ENCODE assay signal across 30 cellular contexts in the genomic region with DNA sequence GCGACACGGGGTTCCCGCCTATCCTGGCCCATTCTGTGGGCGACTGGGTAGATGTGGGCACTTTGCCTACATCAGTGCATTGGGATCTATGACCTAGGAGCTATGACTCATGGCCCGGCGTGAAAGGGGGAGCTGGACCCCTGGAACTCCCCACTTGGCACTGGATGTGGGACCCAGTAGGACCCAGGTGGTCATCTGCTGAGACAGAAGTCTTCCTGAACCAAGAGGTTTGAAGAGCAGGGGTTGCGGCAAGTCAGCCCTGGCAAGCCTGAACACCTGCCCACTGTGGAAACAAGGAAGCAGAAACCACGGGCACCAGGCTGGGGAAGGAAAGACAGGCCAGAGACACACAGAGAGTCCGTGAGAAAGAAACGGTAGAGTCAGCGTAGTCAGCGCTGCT.
"Had no signal": no experiment of that assay in that cellular context is flagged by ENCODE, and none has a peak within 500 bp of the region (broad histone marks: within the 10 kb centered on the region; RNA-seq: fewer than 3 reads in every experiment).

No MANE protein-coding gene starts in this region.

- H3K4me1 Mint-ChIP-seq: memory B cell, mesothelial cell of epicardium, naive B cell had no signal

- DNase-seq: effector CD8-positive, alpha-beta T cell; endodermal cell; foreskin fibroblast; gastrocnemius medialis; heart left ventricle; kidney; mucosa of descending colon; naive B cell; nucleus accumbens; stimulated activated CD4-positive, alpha-beta T cell treated with anti-CD3 and anti-CD28 coated beads, Interleukin-12 subunit alpha, Interleukin-12 subunit beta, amount 100 ng/mL, for 4 hours; stimulated activated CD4-positive, alpha-beta T cell treated with anti-CD3 and anti-CD28 coated beads, Interleukin-1b, Interleukin-23, amount 100 ng/mL, for 48 hours; stimulated activated CD4-positive, alpha-beta T cell treated with anti-CD3 and anti-CD28 coated beads, Interleukin-4, amount 100 ng/mL, for 1 hour; stimulated activated CD8-positive, alpha-beta memory T cell treated with anti-CD3 and anti-CD28 coated beads, Interleukin-4, amount 100 ng/mL, for 48 hours; stimulated activated naive CD4-positive, alpha-beta T cell treated with Interleukin-2 at 50 U/mL for 16 hours; stomach; tibial artery had no signal

- H3K4me3 Mint-ChIP-seq: dendritic cell treated with granulocyte-macrophage colony-stimulating factor and Interleukin-4, amounts not matched to agents 40 ng/mL and 50 ng/mL, for 4 days; endodermal cell; memory B cell; mesothelial cell of epicardium; naive B cell; natural killer cell treated with Interleukin-12 subunit alpha and Interleukin-12 subunit beta and Interleukin-15 and Interleukin-18, amount 100 ng/mL, for 72 hours; type B pancreatic cell had no signal

- H3K36me3 Mint-ChIP-seq: memory B cell; mesothelial cell of epicardium; naive B cell; natural killer cell treated with Interleukin-12 subunit alpha and Interleukin-12 subunit beta and Interleukin-15 and Interleukin-18, amount 100 ng/mL, for 72 hours; type B pancreatic cell had no signal

- ATAC-seq: esophagus mucosa, gastrocnemius medialis, heart left ventricle, left lobe of liver, mucosa of descending colon, sciatic nerve had no signal

- H3K27ac ChIP-seq: epithelial cell of prostate, gastrocnemius medialis, heart left ventricle, hepatocyte, prostate gland, right atrium auricular region, stomach, tibial artery had no signal

- H3K27ac Mint-ChIP-seq: dendritic cell treated with granulocyte-macrophage colony-stimulating factor and Interleukin-4, amounts not matched to agents 40 ng/mL and 50 ng/mL, for 4 days; endodermal cell; memory B cell; mesothelial cell of epicardium; naive B cell; natural killer cell treated with Interleukin-12 subunit alpha and Interleukin-12 subunit beta and Interleukin-15 and Interleukin-18, amount 100 ng/mL, for 72 hours; type B pancreatic cell had no signal

- H3K4me3 ChIP-seq: gastrocnemius medialis, heart left ventricle, hepatocyte, lung, mucosa of descending colon, prostate gland, right atrium auricular region, smooth muscle cell, stomach, tibial artery had no signal

- H3K9me3 Mint-ChIP-seq: dendritic cell treated with granulocyte-macrophage colony-stimulating factor and Interleukin-4, amounts not matched to agents 40 ng/mL and 50 ng/mL, for 4 days; endodermal cell; mesothelial cell of epicardium; natural killer cell treated with Interleukin-12 subunit alpha and Interleukin-12 subunit beta and Interleukin-15 and Interleukin-18, amount 100 ng/mL, for 72 hours; type B pancreatic cell had no signal

- H3K27me3 Mint-ChIP-seq: dendritic cell treated with granulocyte-macrophage colony-stimulating factor and Interleukin-4, amounts not matched to agents 40 ng/mL and 50 ng/mL, for 4 days had no signal
